1 cellular context compared by ENCODE assay signal in genomic region chr7:22696672-22697071, GRCh38.
TF ChIP-seq lines count a peak whose summit lies in the region.

No MANE protein-coding gene starts in this region.

TF ChIP-seq in K562, 482 proteins besides CTCF, POLR2A, EP300 and RAD21 (continued from another document and continues in another):
- TF ChIP-seq PRDM10 (IDR thresholded peaks at IDR 0.05; ENCODE audit: partially characterized antibody) (peak; percentile 23), ETV6 (IDR thresholded peaks at IDR 0.05; ENCODE audit: borderline replicate concordance in 1 of 2, low read depth in 2 of 2, low read length in 1 of 2) (no peak), ETV6 (CRISPR knock-in tag; IDR thresholded peaks at IDR 0.05; ENCODE audit: borderline replicate concordance) (no peak), RBM39 (optimal IDR thresholded peaks at IDR 0.05; ENCODE audit: low read depth, low read length) (no peak), NR2C1 (IDR thresholded peaks at IDR 0.05) (no peak), NR2C1 (tag; IDR thresholded peaks at IDR 0.05) (peak; percentile 23; the same call in 1 of the 2 replicates), RNF219 (CRISPR knock-in tag; IDR thresholded peaks at IDR 0.05) (no peak), UBTF (IDR thresholded peaks at IDR 0.05; ENCODE audit: borderline replicate concordance in 1 of 2, low read depth in 2 of 2, low read length in 2 of 2) (peak in 1 of 2 experiments; percentile 53; a peak in 1 of 4 replicates), ZMIZ1 (IDR thresholded peaks at IDR 0.05; ENCODE audit: low read depth in 2 of 2, low read length in 2 of 2) (no peak; a peak in 1 of 4 replicates), OTX1 (CRISPR knock-in tag; IDR thresholded peaks at IDR 0.05) (peak; percentile 72; the same call in 1 of the 2 replicates), TAF9B (IDR thresholded peaks at IDR 0.05; ENCODE audit: partially characterized antibody) (no peak), MYC (IDR thresholded peaks at IDR 0.05; ENCODE audit: low read depth, low read length) (no peak), MYC (CRISPR knock-in tag; IDR thresholded peaks at IDR 0.05; ENCODE audit: borderline replicate concordance, low read depth) (no peak), ZNF444 (CRISPR knock-in tag; IDR thresholded peaks at IDR 0.05) (no peak), JUND (IDR thresholded peaks at IDR 0.05; ENCODE audit: borderline replicate concordance, low read depth, low read length) (peak; percentile 77), JUND (tag; IDR thresholded peaks at IDR 0.05; ENCODE audit: borderline replicate concordance, low read depth, low read length) (peak; percentile 61; the same call in 1 of the 3 replicates), ZC3H11A (IDR thresholded peaks at IDR 0.05; ENCODE audit: low read depth, low read length) (no peak), CHD7 (IDR thresholded peaks at IDR 0.05; ENCODE audit: low read depth, low read length) (no peak), RBM15 (IDR thresholded peaks at IDR 0.05; ENCODE audit: insufficient read depth, low read length) (no peak), RNF2 (IDR thresholded peaks at IDR 0.05) (no peak), HDAC8 (tag; IDR thresholded peaks at IDR 0.05) (no peak), FOXP1 (CRISPR knock-in tag; IDR thresholded peaks at IDR 0.05) (no peak)
